Comparison of ENCODE assay signal across 8 cellular contexts in the genomic region with DNA sequence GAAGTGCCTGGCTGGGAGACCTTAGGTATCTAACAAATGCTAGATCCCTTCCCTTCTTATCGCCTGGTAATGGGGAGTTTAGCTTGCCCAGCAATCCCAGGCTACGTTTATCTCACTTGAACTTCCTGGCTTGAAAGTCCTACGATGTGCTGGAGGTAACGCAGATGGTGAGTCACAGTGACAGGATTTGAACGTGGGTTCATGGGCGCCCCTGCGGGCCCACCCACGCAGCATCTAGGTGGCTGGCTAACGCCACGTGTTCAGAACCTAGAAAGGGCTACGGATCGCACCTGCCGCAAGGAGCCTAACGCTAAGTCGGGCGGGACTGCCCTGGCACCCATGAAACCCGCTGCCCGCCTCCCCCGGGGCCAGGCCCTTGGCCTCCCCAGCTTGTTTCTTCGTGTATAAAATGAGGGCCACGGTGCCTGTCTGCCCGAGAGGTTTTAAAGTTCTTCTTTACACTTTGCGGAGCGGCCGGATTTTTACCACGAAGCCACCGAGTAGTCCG. TPM values are rescaled to one million over a fixed set of nuclear protein-coding genes. Genes with fewer than 3 reads are reported as not detected.
A peak's percentile ranks its signal among the peaks of the same experiment; 100 is the strongest.
DNase-seq lines count a peak whose midpoint lies in the region; ATAC-seq and TF ChIP-seq lines count a peak whose summit lies in the region.

No MANE protein-coding gene starts in this region.

- H3K27ac Mint-ChIP-seq in Caco-2 (ENCODE audit: unreplicated experiment): peak overlapping the region; percentile 94

- intact Hi-C loops in Caco-2 (cut with micrococcal nuclease; ENCODE audit: unreplicated experiment): loop anchor here (1.0 to 5.0 kb wide), 4 partner anchors 16 to 589 kb away; a partner anchor contains a TSS

- peaks cover 28% of the 10 kb centered on the region for H3K4me1 Mint-ChIP-seq in Caco-2 (ENCODE audit: low read depth, unreplicated experiment)

- peaks cover 18% of the 10 kb centered on the region for H3K4me1 ChIP-seq in Caco-2
- peaks cover 14% of the 10 kb centered on the region; the same call in 1 of the 2 replicates for H3K4me1 ChIP-seq in HUES64 (ENCODE audit: insufficient read depth, low read length)

- H3K36me3 Mint-ChIP-seq in Caco-2 (ENCODE audit: insufficient read depth, unreplicated experiment): peaks cover 17% of the 10 kb centered on the region

- H3K27ac ChIP-seq in HUES64 (ENCODE audit: low read depth, low read length) (no peak overlapping the region), VCaP (peak overlapping the region; percentile 98)

- under 1% methylated on average over 28 of the region's 28 CpGs for WGBS in HUES64

- peak; percentile 13 for ATAC-seq in GM21447 (IDR thresholded peaks at IDR 0.05; ENCODE audit: unreplicated experiment)
- peak; percentile 30 for ATAC-seq in left lobe of liver

- TF ChIP-seq CTCF in Caco-2 (IDR thresholded peaks at IDR 0.05; ENCODE audit: insufficient read depth in 1 of 2, low read depth in 1 of 2, low read length in 1 of 2, severe bottlenecking in 1 of 2, unreplicated experiment in 1 of 2) (no peak), VCaP (conservative IDR thresholded peaks at IDR 0.05) (no peak), cardiac fibroblast (IDR thresholded peaks at IDR 0.05; ENCODE audit: low read depth, low read length) (no peak)

- TSS peak; percentile 89 for BruUV-seq in Caco-2 (replicated peaks; lab: Mats Ljungman, UMichigan)

- no peak overlapping the region for H3K9ac ChIP-seq in HUES64 (ENCODE audit: low read depth, low read length)

- H3K9me3 Mint-ChIP-seq in Caco-2 (ENCODE audit: unreplicated experiment): no peaks in the 10 kb centered on the region

- CTCF ChIA-PET in Caco-2 (lab: Charles Lee): interaction anchor here (0.6 to 3.8 kb wide), 5 partner anchors 16 to 676 kb away, joined by 3 to 17 read pairs (median 4); no protein-coding TSS in a partner anchor

- H3K4me3 ChIP-seq in Caco-2 (ENCODE audit: low read depth, low read length) (peak overlapping the region; percentile 65), HUES64 (ENCODE audit: low read length) (peak overlapping the region; percentile 60), cardiac fibroblast (replicated peaks in 1 of 2; ENCODE audit: low read depth in 2 of 2, low read length in 2 of 2) (peak overlapping the region; percentile 57 to 58)

- H3K27me3 ChIP-seq in Caco-2 (replicated peaks; ENCODE audit: control insufficient read depth, insufficient read depth, low read length) (no peaks in the 10 kb centered on the region), HUES64 (ENCODE audit: insufficient read depth, low read length) (peaks cover 97% of the 10 kb centered on the region)

- POLR2A ChIA-PET in Caco-2 (lab: Charles Lee): interaction anchor here (0.6 to 1.8 kb wide), 13 partner anchors 9 to 504 kb away, joined by 3 to 12 read pairs (median 4); no protein-coding TSS in a partner anchor

- H3K9me3 ChIP-seq in Caco-2 (no peaks in the 10 kb centered on the region), HUES64 (ENCODE audit: insufficient read depth, low read depth, low read length) (no peaks in the 10 kb centered on the region)

- H3K27me3 Mint-ChIP-seq in Caco-2 (ENCODE audit: insufficient read depth, unreplicated experiment): no peaks in the 10 kb centered on the region

- DNase-seq in Caco-2 (peak; percentile 54 to 71), cardiac fibroblast (ENCODE audit: low read depth in 2 of 2) (peak; percentile 90 to 91), left lobe of liver (ENCODE audit: low spot score) (peak; percentile 79), cortex of kidney (lab: John Stamatoyannopoulos, UW) (no peak)
- DNase-seq in stimulated activated CD4-positive, alpha-beta T cell treated with anti-CD3 and anti-CD28 coated beads, Interleukin-4, amount 100 ng/mL, for 4 hours: peak; percentile 76 to 95

- peak overlapping the region; percentile 78 for H3K4me3 Mint-ChIP-seq in Caco-2 (ENCODE audit: unreplicated experiment)

- H3K36me3 ChIP-seq in Caco-2 (ENCODE audit: control insufficient read depth, insufficient read depth, low read length) (no peaks in the 10 kb centered on the region), HUES64 (ENCODE audit: insufficient read depth, low read length) (no peaks in the 10 kb centered on the region)

RNA-seq across cellular contexts. Expression of a gene that starts 0.6 kb away (rescaled TPM):
- total RNA-seq in Caco-2 (2022) (54.2 and 58.6 TPM in 2 replicates), left lobe of liver (22.0 TPM)
- 23.4 TPM for polyA plus RNA-seq in HUES64 (2013, experiment 1 of 2)
- 33.9 TPM for polyA plus RNA-seq in HUES64 (2013, experiment 2 of 2)
